14 cellular contexts compared by ENCODE assay signal in the genomic region with DNA sequence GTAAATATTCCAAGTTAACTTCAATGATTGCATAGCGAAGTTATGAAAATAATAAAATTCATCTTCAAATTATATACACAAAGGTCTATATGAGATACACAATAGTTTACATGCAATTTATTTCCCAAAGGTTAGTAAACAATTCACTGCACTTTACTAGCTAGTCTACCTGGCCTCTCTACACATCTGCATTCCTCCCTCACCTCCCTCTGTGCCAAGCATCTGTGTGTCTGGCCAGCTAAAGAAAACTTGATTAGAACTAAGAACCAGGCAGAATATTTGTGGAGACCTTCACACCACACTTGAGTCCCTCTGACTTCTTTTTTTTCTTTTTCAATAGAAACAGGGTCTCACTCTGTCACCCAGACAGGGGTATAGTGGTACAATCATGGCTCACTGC.
DNase-seq lines count a peak whose midpoint lies in the region; ATAC-seq and TF ChIP-seq lines count a peak whose summit lies in the region.
"Had no signal": no experiment of that assay in that cellular context is flagged by ENCODE, and none has a peak within 500 bp of the region (broad histone marks: within the 10 kb centered on the region; RNA-seq: fewer than 3 reads in every experiment).

No MANE protein-coding gene starts in this region.

- ATAC-seq in activated T-helper 17 cell treated with anti-CD3 and anti-CD28 coated beads, Interleukin-2, amount 50 U/mL, for 72 hours (replicated peaks): no peak
- ATAC-seq: GM12878 had no signal

- peaks cover 15% of the 10 kb centered on the region for H3K36me3 Mint-ChIP-seq in activated naive CD8-positive, alpha-beta T cell
- H3K36me3 Mint-ChIP-seq in activated naive CD8-positive, alpha-beta T cell treated with anti-CD3 and anti-CD28 coated beads for 36 hours: no peaks in the 10 kb centered on the region
- peaks cover 14% of the 10 kb centered on the region for H3K36me3 Mint-ChIP-seq in activated T-helper 17 cell treated with anti-CD3 and anti-CD28 coated beads, Interleukin-2, amount 50 U/mL, for 72 hours (ENCODE audit: low read depth)
- peaks cover 2% of the 10 kb centered on the region for H3K36me3 Mint-ChIP-seq in progenitor cell of endocrine pancreas (ENCODE audit: insufficient read depth)

- TF ChIP-seq CTCF in progenitor cell of endocrine pancreas (IDR thresholded peaks at IDR 0.05; ENCODE audit: unreplicated experiment): no peak

- no peak for DNase-seq in activated naive CD8-positive, alpha-beta T cell treated with anti-CD3 and anti-CD28 coated beads for 36 hours
- DNase-seq in progenitor cell of endocrine pancreas (ENCODE audit: low spot score, unreplicated experiment) (no peak), NCI-H1048 (lab: John Stamatoyannopoulos, UW) (no peak), NCI-H774 (lab: John Stamatoyannopoulos, UW) (no peak)
- no peak for DNase-seq in stimulated activated CD4-positive, alpha-beta T cell treated with anti-CD3 and anti-CD28 coated beads, Interleukin-1b, Interleukin-23, amount 100 ng/mL, for 48 hours
- DNase-seq: 8988T; CD8-positive, alpha-beta memory T cell; COR-L47; DMS 273 treated with DMSO at 0.1 percent for 48 hours; DMS53; DND-41 had no signal

- H3K27ac Mint-ChIP-seq in activated naive CD8-positive, alpha-beta T cell: peak overlapping the region; percentile 25
- H3K27ac Mint-ChIP-seq in activated naive CD8-positive, alpha-beta T cell treated with anti-CD3 and anti-CD28 coated beads for 36 hours: no peak overlapping the region
- peak overlapping the region; percentile 36 for H3K27ac Mint-ChIP-seq in activated T-helper 17 cell treated with anti-CD3 and anti-CD28 coated beads, Interleukin-2, amount 50 U/mL, for 72 hours
- H3K27ac Mint-ChIP-seq in progenitor cell of endocrine pancreas: peak overlapping the region; percentile 43
- H3K27ac Mint-ChIP-seq: CD8-positive, alpha-beta memory T cell had no signal

- H3K4me1 Mint-ChIP-seq in activated naive CD8-positive, alpha-beta T cell (ENCODE audit: low read depth): peaks cover 19% of the 10 kb centered on the region
- H3K4me1 Mint-ChIP-seq in activated naive CD8-positive, alpha-beta T cell treated with anti-CD3 and anti-CD28 coated beads for 36 hours: peaks cover 23% of the 10 kb centered on the region
- H3K4me1 Mint-ChIP-seq in activated T-helper 17 cell treated with anti-CD3 and anti-CD28 coated beads, Interleukin-2, amount 50 U/mL, for 72 hours: peaks cover 5% of the 10 kb centered on the region
- peaks cover 1% of the 10 kb centered on the region for H3K4me1 Mint-ChIP-seq in progenitor cell of endocrine pancreas (ENCODE audit: low read depth)

- no peaks in the 10 kb centered on the region for H3K9me3 Mint-ChIP-seq in activated naive CD8-positive, alpha-beta T cell (ENCODE audit: low read depth)
- no peaks in the 10 kb centered on the region for H3K9me3 Mint-ChIP-seq in activated naive CD8-positive, alpha-beta T cell treated with anti-CD3 and anti-CD28 coated beads for 36 hours
- no peaks in the 10 kb centered on the region for H3K9me3 Mint-ChIP-seq in activated T-helper 17 cell treated with anti-CD3 and anti-CD28 coated beads, Interleukin-2, amount 50 U/mL, for 72 hours
- H3K9me3 Mint-ChIP-seq in progenitor cell of endocrine pancreas (ENCODE audit: low read depth): no peaks in the 10 kb centered on the region
- H3K9me3 Mint-ChIP-seq: CD8-positive, alpha-beta memory T cell had no signal

- no peaks in the 10 kb centered on the region for H3K27me3 Mint-ChIP-seq in activated naive CD8-positive, alpha-beta T cell
- no peaks in the 10 kb centered on the region for H3K27me3 Mint-ChIP-seq in activated naive CD8-positive, alpha-beta T cell treated with anti-CD3 and anti-CD28 coated beads for 36 hours
- no peaks in the 10 kb centered on the region for H3K27me3 Mint-ChIP-seq in activated T-helper 17 cell treated with anti-CD3 and anti-CD28 coated beads, Interleukin-2, amount 50 U/mL, for 72 hours
- no peaks in the 10 kb centered on the region for H3K27me3 Mint-ChIP-seq in progenitor cell of endocrine pancreas
- H3K27me3 Mint-ChIP-seq: CD8-positive, alpha-beta memory T cell had no signal

- no peak overlapping the region for H3K4me3 Mint-ChIP-seq in activated naive CD8-positive, alpha-beta T cell
- no peak overlapping the region for H3K4me3 Mint-ChIP-seq in activated naive CD8-positive, alpha-beta T cell treated with anti-CD3 and anti-CD28 coated beads for 36 hours
- no peak overlapping the region for H3K4me3 Mint-ChIP-seq in activated T-helper 17 cell treated with anti-CD3 and anti-CD28 coated beads, Interleukin-2, amount 50 U/mL, for 72 hours
- no peak overlapping the region for H3K4me3 Mint-ChIP-seq in progenitor cell of endocrine pancreas (ENCODE audit: low read depth)
- H3K4me3 Mint-ChIP-seq: CD8-positive, alpha-beta memory T cell had no signal
